ENCODE assay signal across 31 cellular contexts in the genomic region with DNA sequence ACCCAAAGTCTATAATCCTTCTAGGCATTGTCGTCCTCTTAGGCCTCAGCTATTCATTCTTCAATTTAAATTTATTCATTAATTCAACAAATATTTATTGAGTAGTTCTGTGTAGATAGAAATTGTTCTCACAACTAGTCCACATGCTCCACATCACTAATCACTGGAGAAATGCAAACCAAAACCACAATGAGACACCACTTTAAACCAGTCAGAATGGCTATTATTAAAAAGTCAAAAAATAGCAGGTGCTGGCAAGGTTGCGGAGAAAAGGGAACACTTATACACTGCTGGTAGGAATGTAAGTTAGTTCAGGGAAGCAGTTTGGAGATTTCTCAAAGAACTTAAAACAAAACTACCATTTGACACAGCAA. TPM values are rescaled to one million over a fixed set of nuclear protein-coding genes. Genes with fewer than 3 reads are reported as not detected.
DNase-seq lines count a peak whose midpoint lies in the region; ATAC-seq, FAIRE-seq and TF ChIP-seq lines count a peak whose summit lies in the region.
"Had no signal": no experiment of that assay in that cellular context is flagged by ENCODE, and none has a peak within 500 bp of the region (broad histone marks: within the 10 kb centered on the region; RNA-seq: fewer than 3 reads in every experiment).

No MANE protein-coding gene starts in this region.

- no peak for TF ChIP-seq CTCF in IMR-90 (conservative IDR thresholded peaks at IDR 0.05; ENCODE audit: low read depth, low read length)
- TF ChIP-seq CTCF in esophagus muscularis mucosa (IDR thresholded peaks at IDR 0.05) = no peak

- no peak overlapping the region for H2AFZ ChIP-seq in IMR-90 (replicated peaks; ENCODE audit: low read length, poor library complexity)

- no TSS peak for BruUV-seq in IMR-90 (replicated peaks; lab: Mats Ljungman, UMichigan)

- no peaks in the 10 kb centered on the region for H4K20me1 ChIP-seq in IMR-90 (ENCODE audit: insufficient read depth, low read length)

- intact Hi-C loops in IMR-90 (cut with micrococcal nuclease) (loop anchor here (5.0 kb wide), 1 partner anchor 40 kb away; no protein-coding TSS in a partner anchor), esophagus muscularis mucosa (cut with DNase I) (no loop called here)

- no peak overlapping the region for H3K56ac ChIP-seq in IMR-90 (ENCODE audit: extremely low read depth, insufficient read depth, low read length)

- H3K4ac ChIP-seq in IMR-90 (ENCODE audit: low read depth, low read length) = no peak overlapping the region

- no peak overlapping the region for H3K14ac ChIP-seq in IMR-90 (replicated peaks; ENCODE audit: low read depth, low read length)

- H2BK15ac ChIP-seq in IMR-90 (ENCODE audit: low read depth, low read length) = no peak overlapping the region

- TF ChIP-seq POLR2A in IMR-90 (IDR thresholded peaks at IDR 0.05; ENCODE audit: low read depth, low read length) = no peak
- no peak for TF ChIP-seq POLR2A in esophagus muscularis mucosa (IDR thresholded peaks at IDR 0.05; ENCODE audit: low read depth)
- TF ChIP-seq POLR2A in H54 (IDR thresholded peaks at IDR 0.05; ENCODE audit: low read depth, low read length) = no peak

- POLR2A ChIA-PET in IMR-90 (lab: Charles Lee; ENCODE audit: unreplicated experiment) = no interaction called here

- no peak overlapping the region; the same call in 1 of the 2 replicates for H2BK120ac ChIP-seq in IMR-90 (ENCODE audit: low read depth, low read length)

- H3K4me3 ChIP-seq in IMR-90 (ENCODE audit: insufficient read depth, low read depth, low read length) (no peak overlapping the region), esophagus muscularis mucosa (no peak overlapping the region)
- H3K4me3 ChIP-seq: A549 had no signal

- CTCF ChIA-PET in IMR-90 (lab: Yijun Ruan, JAX) = no interaction called here

- DNase-seq in A172 (ENCODE audit: low spot score) = peak; percentile 15
- DNase-seq in IMR-90 = peak; percentile 29
- no peak for DNase-seq in esophagus muscularis mucosa (ENCODE audit: extremely low spot score)
- peak; percentile 48 for DNase-seq in renal cortical epithelial cell (ENCODE audit: low read depth)
- DNase-seq in H54 (ENCODE audit: insufficient read length, low spot score) = no peak
- no peak for DNase-seq in HUDEP-2 (lab: John Stamatoyannopoulos, UW; ENCODE audit: unreplicated experiment in 76 of 76)
- DNase-seq in NK-92 (lab: John Stamatoyannopoulos, UW; ENCODE audit: unreplicated experiment) = no peak
- DNase-seq in superior temporal gyrus (ENCODE audit: extremely low spot score) = no peak
- DNase-seq: activated CD4-positive, alpha-beta T cell treated with anti-CD3 and anti-CD28 coated beads, Interleukin-2, amount 50 U/mL, for 4 hours; activated CD4-positive, CD25-positive, alpha-beta regulatory T cell; activated CD8-positive, alpha-beta memory T cell treated with anti-CD3 and anti-CD28 coated beads, Interleukin-2, amount 10 ng/mL, durations not matched to agents 7 days and 5 days; activated gamma-delta T cell treated with Interleukin-2 at 50 U/mL for 16 hours; activated T-cell treated with anti-CD3 and anti-CD28 coated beads, Interleukin-2, amount 50 U/mL, for 4 hours; CD4-positive, alpha-beta memory T cell; central memory CD4-positive, alpha-beta T cell; cortex of kidney; effector memory CD4-positive, alpha-beta T cell; head of caudate nucleus; islet precursor cell; left ventricle myocardium superior; NCI-H1048; NCI-H446 treated with DMSO at 0.1 percent for 48 hours; NCI-H82; RPMI8226; substantia nigra had no signal

- no peaks in the 10 kb centered on the region for H3K27me3 ChIP-seq in IMR-90 (ENCODE audit: control insufficient read depth, insufficient read depth, low read length)
- H3K27me3 ChIP-seq in esophagus muscularis mucosa = no peaks in the 10 kb centered on the region
- H3K27me3 ChIP-seq: foreskin keratinocyte had no signal

- H3K18ac ChIP-seq in IMR-90 (ENCODE audit: low read depth, low read length) = 0 out of 2 replicates have a peak overlapping the region, but pooled peaks have one; percentile 94

- H3K36me3 ChIP-seq in IMR-90 (ENCODE audit: control insufficient read depth, insufficient read depth, low read length) = no peaks in the 10 kb centered on the region
- H3K36me3 ChIP-seq in esophagus muscularis mucosa = no peaks in the 10 kb centered on the region

- H2AK9ac ChIP-seq in IMR-90 (replicated peaks; ENCODE audit: low read depth, low read length, poor library complexity) = no peak overlapping the region

- H3K9me3 ChIP-seq in IMR-90 (ENCODE audit: control insufficient read depth, insufficient read depth, low read length) = no peaks in the 10 kb centered on the region
- no peaks in the 10 kb centered on the region for H3K9me3 ChIP-seq in esophagus muscularis mucosa
- H3K9me3 ChIP-seq: A549 had no signal

- TF ChIP-seq RAD21 in IMR-90 (IDR thresholded peaks at IDR 0.05; ENCODE audit: low read length) = no peak

- no peak for ATAC-seq in IMR-90 (ENCODE audit: low read depth)
- ATAC-seq: A549; activated CD8-positive, alpha-beta memory T cell treated with anti-CD3 and anti-CD28 coated beads, Interleukin-2, amount 10 ng/mL, durations not matched to agents 7 days and 5 days; activated T-cell treated with anti-CD3 and anti-CD28 coated beads, Interleukin-2, amount 50 U/mL, for 4 hours; foreskin keratinocyte; HepG2; stimulated activated memory B cell treated with anti-CD40 and anti-IgM and Interleukin-4, amounts not matched to agents 10 μg/mL and 1 μg/mL and 100 μg/mL, for 72 hours had no signal

- H3K4me1 ChIP-seq in IMR-90 (ENCODE audit: control insufficient read depth, insufficient read depth, low read length) = peaks cover 11% of the 10 kb centered on the region
- peaks cover 0 to 14% (median 3%) of the 10 kb centered on the region in 4 donors for H3K4me1 ChIP-seq in esophagus muscularis mucosa
- H3K4me1 ChIP-seq: A549 had no signal

- no peak overlapping the region for H2BK20ac ChIP-seq in IMR-90 (ENCODE audit: low read depth, low read length)

- H3K4me2 ChIP-seq in IMR-90 (ENCODE audit: low read depth, low read length) = no peak overlapping the region
- H3K4me2 ChIP-seq: A549 had no signal

- FAIRE-seq in H54 (lab: Jason Lieb, UNC) = no peak
- FAIRE-seq: A549, HepG2 had no signal

- no peak overlapping the region for H3K23ac ChIP-seq in IMR-90 (ENCODE audit: low read depth, low read length)

- H3K79me1 ChIP-seq in IMR-90 (ENCODE audit: low read depth in 1 of 2, low read length in 2 of 2) = no peaks in the 10 kb centered on the region

- WGBS in IMR-90 (ENCODE audit: extremely low coverage in 2 of 2, insufficient read length in 1 of 2), 2 experiments = no CpG with 5 or more reads among the region's 2 CpGs
- WGBS in esophagus muscularis mucosa = 79% methylated on average over 2 of the region's 2 CpGs

- H2AK5ac ChIP-seq in IMR-90 (ENCODE audit: low read depth, low read length) = no peak overlapping the region

- H4K91ac ChIP-seq in IMR-90 (ENCODE audit: insufficient read depth, low read depth, low read length) = no peak overlapping the region

- no peak overlapping the region for H2BK5ac ChIP-seq in IMR-90 (ENCODE audit: low read depth, low read length, poor library complexity, severe bottlenecking)

- dilution Hi-C loops in IMR-90 (cut with HindIII; ENCODE audit: low sequenced_read_pairs, unreplicated experiment) = no loop called here

- no peak for TF ChIP-seq EP300 in esophagus muscularis mucosa (IDR thresholded peaks at IDR 0.05)

- H3K27ac ChIP-seq in IMR-90 (ENCODE audit: insufficient read depth, low read length) (no peak overlapping the region), esophagus muscularis mucosa (replicated peaks in 1 of 4) (peak overlapping the region; percentile 6 to 64 (median 33))
- H3K27ac ChIP-seq: A549 had no signal

- no peak overlapping the region for H3K9ac ChIP-seq in IMR-90 (ENCODE audit: low read depth, low read length)

- in situ Hi-C loops in IMR-90 (cut with MboI; ENCODE audit: low sequenced_read_pairs) = no loop called here

- no peak overlapping the region for H4K5ac ChIP-seq in IMR-90 (ENCODE audit: low read depth, low read length)

- H3K9me1 ChIP-seq in IMR-90 (ENCODE audit: insufficient read depth, low read length) = no peaks in the 10 kb centered on the region; the same call in 1 of the 2 replicates

- H4K8ac ChIP-seq in IMR-90 (ENCODE audit: low read depth in 2 of 2, low read length in 2 of 2) = no peak overlapping the region; a peak in 1 of 4 replicates

TF ChIP-seq in IMR-90, 13 proteins besides CTCF, POLR2A, EP300 and RAD21 (continues in another document):
- TF ChIP-seq RFX5 (IDR thresholded peaks at IDR 0.05; ENCODE audit: low read depth, low read length) = no peak
- no peak for TF ChIP-seq NFE2L2 (IDR thresholded peaks at IDR 0.05; ENCODE audit: low read depth, low read length)
- no peak for TF ChIP-seq USF2 (IDR thresholded peaks at IDR 0.05; ENCODE audit: low read depth, low read length)
- no peak for TF ChIP-seq MAFK (IDR thresholded peaks at IDR 0.05; ENCODE audit: low read depth, low read length)
- no peak for TF ChIP-seq CEBPB (IDR thresholded peaks at IDR 0.05; ENCODE audit: low read depth, low read length)
- TF ChIP-seq CHD1 (IDR thresholded peaks at IDR 0.05; ENCODE audit: low read depth, low read length) = no peak
- no peak for TF ChIP-seq BHLHE40 (IDR thresholded peaks at IDR 0.05; ENCODE audit: low read depth, low read length)
- TF ChIP-seq SMC3 (IDR thresholded peaks at IDR 0.05; ENCODE audit: low read depth, low read length) = no peak
- no peak for TF ChIP-seq MAZ (IDR thresholded peaks at IDR 0.05; ENCODE audit: borderline replicate concordance, low read depth, low read length)
- TF ChIP-seq FOS (IDR thresholded peaks at IDR 0.05; ENCODE audit: low read depth, low read length) = no peak
- TF ChIP-seq RCOR1 (IDR thresholded peaks at IDR 0.05; ENCODE audit: insufficient replicate concordance, low read length) = no peak
- no peak for TF ChIP-seq MXI1 (IDR thresholded peaks at IDR 0.05; ENCODE audit: borderline replicate concordance, low read depth, low read length)

RNA-seq across cellular contexts. Expression of gene TNFSF15, which starts 51.1 kb away (rescaled TPM):
- total RNA-seq in A172 (2014; rRNA removed; shearing (Covaris generic)) = 0.12 and 0.14 TPM in 2 replicates
- total RNA-seq in IMR-90 (2012; rRNA removed) (under 0.01 and 0.18 TPM in 2 replicates), esophagus muscularis mucosa (under 1 TPM; 0.06 to 0.83 (median 0.25) TPM), renal cortical epithelial cell (1.3 and 7.3 TPM in 2 replicates)
- 0.01 and 0.03 TPM in 2 replicates for polyA plus RNA-seq in IMR-90 (2012; rRNA removed)
- polyA plus RNA-seq in IMR-90 (2012; cell fraction: cytosol; rRNA removed) = 0.01 TPM in 1 of 2 replicates, not detected in the other
- polyA plus RNA-seq in IMR-90 (2012; cell fraction: nucleus; rRNA removed; ENCODE audit: low replicate concordance) = 0.01 and 0.03 TPM in 2 replicates
- total RNA-seq: B cell, Daoy, left ventricle myocardium superior had no signal
- polyA plus RNA-seq: CD4-positive, alpha-beta memory T cell had no signal

Comparison
In these comparisons a context has a peak if more than half of its experiments do, and no peak if none do; other contexts are left out.
1. DNase-seq: peak in A172 (single experiment), IMR-90 (single experiment) and renal cortical epithelial cell (single experiment); none in esophagus muscularis mucosa (single experiment), H54 (single experiment), HUDEP-2 (0 of 76), NK-92 (single experiment) and superior temporal gyrus (single experiment).